In genomic region chr2:53475320-53475719, GRCh38 we compare ENCODE assay signal across 16 cellular contexts.
A peak's percentile ranks its signal among the peaks of the same experiment; 100 is the strongest.
DNase-seq lines count a peak whose midpoint lies in the region; ATAC-seq and TF ChIP-seq lines count a peak whose summit lies in the region.
"Had no signal": no experiment of that assay in that cellular context is flagged by ENCODE, and none has a peak within 500 bp of the region (broad histone marks: within the 10 kb centered on the region; RNA-seq: fewer than 3 reads in every experiment).

No MANE protein-coding gene starts in this region.

- H3K27me3 ChIP-seq in kidney epithelial cell (ENCODE audit: control insufficient read depth, insufficient read depth, low read length), result no peaks in the 10 kb centered on the region

- no peak overlapping the region for H3K4me3 ChIP-seq in kidney epithelial cell (ENCODE audit: low read depth, low read length)
- H3K4me3 ChIP-seq: K562 had no signal

- ATAC-seq in HG03469 (IDR thresholded peaks at IDR 0.05; ENCODE audit: unreplicated experiment), result no peak
- ATAC-seq: activated T-cell treated with anti-CD3 and anti-CD28 coated beads, Interleukin-2, amount 50 U/mL, for 4 hours; K562 had no signal

- no peak for TF ChIP-seq CTCF in kidney epithelial cell (IDR thresholded peaks at IDR 0.05; ENCODE audit: insufficient read depth, low read length, poor library complexity, severe bottlenecking)

- peak; percentile 3 for DNase-seq in Daoy (ENCODE audit: low read depth)
- DNase-seq in M059J (ENCODE audit: low read depth), result peak; percentile 95
- DNase-seq in astrocyte of the hippocampus (ENCODE audit: low read depth, low spot score), result peak; percentile 27
- peak; percentile 23 for DNase-seq in kidney epithelial cell (ENCODE audit: low read depth)
- DNase-seq in NCI-H345 treated with DMSO at 0.1 percent for 48 hours (lab: John Stamatoyannopoulos, UW; ENCODE audit: unreplicated experiment), result no peak
- no peak for DNase-seq in NOMO-1 (lab: John Stamatoyannopoulos, UW; ENCODE audit: unreplicated experiment in 2 of 2)
- no peak for DNase-seq in DMS79 (lab: John Stamatoyannopoulos, UW)
- DNase-seq: activated CD4-positive, alpha-beta T cell treated with anti-CD3 and anti-CD28 coated beads, Interleukin-2, amount 50 U/mL, for 4 hours; activated naive CD8-positive, alpha-beta T cell treated with anti-CD3 and anti-CD28 coated beads for 36 hours; activated T-cell treated with anti-CD3 and anti-CD28 coated beads, Interleukin-2, amount 50 U/mL, for 4 hours; NCI-H1105 treated with DMSO at 0.1 percent for 48 hours; NK-92 treated with Interleukin-12 subunit alpha and Interleukin-12 subunit beta, amount 100 ng/mL, for 24 hours; retina; SHP77 treated with DMSO at 0.1 percent for 48 hours had no signal

- H3K36me3 ChIP-seq in kidney epithelial cell (ENCODE audit: control insufficient read depth, insufficient read depth, low read length), result no peaks in the 10 kb centered on the region

Comparison
In these comparisons a context has a peak if more than half of its experiments do, and no peak if none do; other contexts are left out.
1. DNase-seq: peak in Daoy (single experiment), M059J (single experiment), astrocyte of the hippocampus (single experiment) and kidney epithelial cell (single experiment); none in NCI-H345 treated with DMSO at 0.1 percent for 48 hours (single experiment), NOMO-1 (0 of 2) and DMS79 (single experiment).